Comparison of ENCODE assay signal across 14 cellular contexts in genomic region chr14:81743605-81744004, GRCh38.
DNase-seq lines count a peak whose midpoint lies in the region; ATAC-seq lines count a peak whose summit lies in the region.
"Had no signal": no experiment of that assay in that cellular context is flagged by ENCODE, and none has a peak within 500 bp of the region (broad histone marks: within the 10 kb centered on the region; RNA-seq: fewer than 3 reads in every experiment).

No MANE protein-coding gene starts in this region.

- peak; percentile 32 for DNase-seq in NCI-H1436 (lab: John Stamatoyannopoulos, UW)
- DNase-seq in NCI-H1436 treated with DMSO at 0.1 percent for 48 hours (lab: John Stamatoyannopoulos, UW), result no peak
- peak; percentile 64 to 74 for DNase-seq in NCI-H526 (lab: John Stamatoyannopoulos, UW)
- DNase-seq in head of caudate nucleus, result peak in 25 of 42 donors; percentile 4 to 82 (median 37)
- no peak for DNase-seq in activated CD4-positive, alpha-beta T cell treated with anti-CD3 and anti-CD28 coated beads for 36 hours
- no peak for DNase-seq in stimulated activated CD4-positive, alpha-beta T cell treated with anti-CD3 and anti-CD28 coated beads, Interleukin-1b, Interleukin-23, amount 100 ng/mL, for 48 hours
- DNase-seq: Caco-2; CD4-positive, CD25-positive, alpha-beta regulatory T cell; CD8-positive, alpha-beta T cell; DMS153; DND-41; GOT3; HFFc6 had no signal

- POLR2A ChIA-PET in activated CD4-positive, alpha-beta T cell treated with anti-CD3 and anti-CD28 coated beads for 36 hours (lab: Charles Lee), result no interaction called here

- no peak for ATAC-seq in activated CD4-positive, alpha-beta T cell treated with anti-CD3 and anti-CD28 coated beads for 36 hours
- ATAC-seq: CD8-positive, alpha-beta T cell had no signal

- H3K27ac Mint-ChIP-seq in activated CD4-positive, alpha-beta T cell treated with anti-CD3 and anti-CD28 coated beads for 36 hours, result no peak overlapping the region
- H3K27ac Mint-ChIP-seq: B cell; CD4-positive, CD25-positive, alpha-beta regulatory T cell; CD8-positive, alpha-beta T cell; HFFc6 had no signal

- H3K4me1 Mint-ChIP-seq in activated CD4-positive, alpha-beta T cell treated with anti-CD3 and anti-CD28 coated beads for 36 hours, result no peaks in the 10 kb centered on the region
- H3K4me1 Mint-ChIP-seq: B cell; CD4-positive, CD25-positive, alpha-beta regulatory T cell had no signal

- H3K4me3 Mint-ChIP-seq in activated CD4-positive, alpha-beta T cell treated with anti-CD3 and anti-CD28 coated beads for 36 hours, result no peak overlapping the region
- H3K4me3 Mint-ChIP-seq: B cell; CD4-positive, CD25-positive, alpha-beta regulatory T cell; CD8-positive, alpha-beta T cell; HFFc6 had no signal

- no peaks in the 10 kb centered on the region for H3K36me3 Mint-ChIP-seq in activated CD4-positive, alpha-beta T cell treated with anti-CD3 and anti-CD28 coated beads for 36 hours (ENCODE audit: low read depth)
- H3K36me3 Mint-ChIP-seq: CD4-positive, CD25-positive, alpha-beta regulatory T cell; CD8-positive, alpha-beta T cell had no signal

- H3K27me3 Mint-ChIP-seq in activated CD4-positive, alpha-beta T cell treated with anti-CD3 and anti-CD28 coated beads for 36 hours, result peaks cover 1% of the 10 kb centered on the region
- H3K27me3 Mint-ChIP-seq: B cell; CD4-positive, CD25-positive, alpha-beta regulatory T cell had no signal

- CTCF ChIA-PET in activated CD4-positive, alpha-beta T cell treated with anti-CD3 and anti-CD28 coated beads for 36 hours (lab: Charles Lee), result interaction anchor here (0.6 to 1.1 kb wide), 2 partner anchors 10 to 712 kb away, joined by 3 to 4 read pairs; no protein-coding TSS in a partner anchor

- no peaks in the 10 kb centered on the region for H3K9me3 Mint-ChIP-seq in activated CD4-positive, alpha-beta T cell treated with anti-CD3 and anti-CD28 coated beads for 36 hours (ENCODE audit: low read depth)
- H3K9me3 Mint-ChIP-seq: CD8-positive, alpha-beta T cell had no signal

- intact Hi-C loops in head of caudate nucleus (cut with DNase I), result no loop called here
- intact Hi-C loops in activated CD4-positive, alpha-beta T cell treated with anti-CD3 and anti-CD28 coated beads for 36 hours (cut with DNase I, micrococcal nuclease), result no loop called here

Comparison
In these comparisons a context has a peak if more than half of its experiments do, and no peak if none do; other contexts are left out.
1. DNase-seq: peak in NCI-H1436 (single experiment), NCI-H526 (2 of 2) and head of caudate nucleus (25 of 42); none in NCI-H1436 treated with DMSO at 0.1 percent for 48 hours (single experiment), activated CD4-positive, alpha-beta T cell treated with anti-CD3 and anti-CD28 coated beads for 36 hours (single experiment) and stimulated activated CD4-positive, alpha-beta T cell treated with anti-CD3 and anti-CD28 coated beads, Interleukin-1b, Interleukin-23, amount 100 ng/mL, for 48 hours (single experiment).